In genomic region chr1:94245747-94246438, GRCh38 we compare ENCODE assay signal across 14 cellular contexts. TPM values are rescaled to one million over a fixed set of nuclear protein-coding genes. Genes with fewer than 3 reads are reported as not detected.
A peak's percentile ranks its signal among the peaks of the same experiment; 100 is the strongest.
DNase-seq lines count a peak whose midpoint lies in the region; ATAC-seq and TF ChIP-seq lines count a peak whose summit lies in the region.
"Had no signal": no experiment of that assay in that cellular context is flagged by ENCODE, and none has a peak within 500 bp of the region (broad histone marks: within the 10 kb centered on the region; RNA-seq: fewer than 3 reads in every experiment).

No MANE protein-coding gene starts in this region.

- ATAC-seq in psoas muscle: no peak
- no peak for ATAC-seq in effector memory CD8-positive, alpha-beta T cell (replicated peaks)

- peak overlapping the region; percentile 98 for H3K27ac ChIP-seq in VCaP
- peak overlapping the region; percentile 78 for H3K27ac ChIP-seq in psoas muscle
- H3K27ac ChIP-seq in substantia nigra (ENCODE audit: low read depth, low read length, poor library complexity, severe bottlenecking): no peak overlapping the region
- H3K27ac ChIP-seq: HL-60 had no signal

- in situ Hi-C loops in Caki2 (cut with HindIII; ENCODE audit: low pct_unique_long_range_greater_than_20kb, low sequenced_read_pairs): loop anchor here (10.0 kb wide), 1 partner anchor 79 kb away; no protein-coding TSS in a partner anchor

- no peak overlapping the region for H3K4me3 Mint-ChIP-seq in effector memory CD8-positive, alpha-beta T cell

- peaks cover 4 to 20% of the 10 kb centered on the region in 2 donors for H3K9me3 Mint-ChIP-seq in effector memory CD8-positive, alpha-beta T cell

- H3K9me3 ChIP-seq in psoas muscle: peaks cover 24% of the 10 kb centered on the region

- H3K27me3 Mint-ChIP-seq in effector memory CD8-positive, alpha-beta T cell: peaks cover 66 to 89% of the 10 kb centered on the region in 2 donors

- TF ChIP-seq CTCF in VCaP (conservative IDR thresholded peaks at IDR 0.05) (no peak), fibroblast of mammary gland (conservative IDR thresholded peaks at IDR 0.05; ENCODE audit: control insufficient read depth, insufficient read depth, low read depth, low read length) (no peak), psoas muscle (IDR thresholded peaks at IDR 0.05) (no peak)

- intact Hi-C loops in psoas muscle (cut with DNase I): loop anchor here in 1 of 2 donors (2.0 to 10.0 kb wide), 3 partner anchors 79 to 181 kb away; partner anchors contain the start of gene ABCD3

- H3K36me3 ChIP-seq in psoas muscle (ENCODE audit: insufficient read depth in 1 of 2, low read depth in 1 of 2): no peaks in the 10 kb centered on the region

- H3K4me3 ChIP-seq in fibroblast of mammary gland (ENCODE audit: control insufficient read depth, low read depth, low read length) (peak overlapping the region; percentile 77), psoas muscle (peak overlapping the region; percentile 73)

- H3K36me3 Mint-ChIP-seq in effector memory CD8-positive, alpha-beta T cell (ENCODE audit: insufficient read depth): peaks cover 2% of the 10 kb centered on the region
- H3K36me3 Mint-ChIP-seq: CD4-positive, CD25-positive, alpha-beta regulatory T cell had no signal

- 75 to 79% (median 78%) methylated on average over 5 of the region's 5 CpGs for WGBS in psoas muscle, 3 donors

- H3K27me3 ChIP-seq in psoas muscle (ENCODE audit: insufficient read depth in 3 of 3, low read length in 2 of 3): no peaks in the 10 kb centered on the region

- peaks cover 11% of the 10 kb centered on the region in 2 donors for H3K4me1 Mint-ChIP-seq in effector memory CD8-positive, alpha-beta T cell (ENCODE audit: low read depth in 2 of 2)

- DNase-seq in Caki2 (ENCODE audit: low read depth) (peak; percentile 57), fibroblast of mammary gland (ENCODE audit: low read depth) (no peak), psoas muscle (no peak), substantia nigra (lab: John Stamatoyannopoulos, UW) (no peak), anterior cingulate cortex (lab: John Stamatoyannopoulos, UW) (no peak)
- DNase-seq in effector memory CD8-positive, alpha-beta T cell: no peak
- DNase-seq in activated T-cell treated with anti-CD3 and anti-CD28 coated beads, Interleukin-2, amount 50 U/mL, for 1 hour: no peak
- DNase-seq: activated T-cell treated with anti-CD3 and anti-CD28 coated beads for 4 hours; CD4-positive, CD25-positive, alpha-beta regulatory T cell; NCI-H1105; T-helper 9 cell had no signal

- no peak overlapping the region for H3K27ac Mint-ChIP-seq in effector memory CD8-positive, alpha-beta T cell
- H3K27ac Mint-ChIP-seq: dendritic cell treated with granulocyte-macrophage colony-stimulating factor and Interleukin-4, amounts not matched to agents 40 ng/mL and 50 ng/mL, for 4 days had no signal

- peaks cover 5% of the 10 kb centered on the region for H3K4me1 ChIP-seq in psoas muscle

RNA-seq across cellular contexts. Expression of gene ARHGAP29, which starts 8.5 kb away (rescaled TPM):
- 31.9 and 37.5 TPM in 2 replicates for total RNA-seq in Caki2 (2014; rRNA removed; shearing (Covaris generic); ENCODE audit: low replicate concordance)
- 10 to 100 TPM; 11.8 to 20.0 (median 15.7) TPM for total RNA-seq in psoas muscle
- 1 to 10 TPM; 5.1 to 7.9 (median 6.3) TPM for polyA plus RNA-seq in psoas muscle
- total RNA-seq: CD4-positive, CD25-positive, alpha-beta regulatory T cell had no signal
- polyA plus RNA-seq: CD4-positive, CD25-positive, alpha-beta regulatory T cell had no signal
